1 cellular context compared by ENCODE assay signal in the genomic region with DNA sequence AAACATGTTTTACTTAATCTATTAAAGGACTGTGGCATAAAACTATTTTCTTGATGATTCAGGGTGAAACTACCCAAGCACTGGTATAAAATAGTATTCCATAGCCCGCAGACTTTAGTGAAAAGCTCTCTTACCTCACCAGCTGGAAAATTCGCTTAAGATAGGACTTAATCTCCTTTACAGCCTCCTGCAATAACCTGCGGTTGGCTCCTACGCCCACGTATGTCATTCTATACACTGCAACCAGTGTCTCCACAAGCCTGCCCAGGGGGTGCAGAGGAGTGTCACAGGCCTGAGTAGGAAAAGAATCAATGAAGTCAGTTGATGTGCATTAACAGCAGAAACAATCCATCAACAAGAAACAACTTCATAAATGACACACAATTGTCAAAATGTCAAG.
A peak's percentile ranks its signal among the peaks of the same experiment; 100 is the strongest.
TF ChIP-seq lines count a peak whose summit lies in the region.

No MANE protein-coding gene starts in this region.

TF ChIP-seq in HEK293, 187 proteins besides CTCF, POLR2A, EP300 and RAD21 (continued from another document):
- TF ChIP-seq, protein P1, sequence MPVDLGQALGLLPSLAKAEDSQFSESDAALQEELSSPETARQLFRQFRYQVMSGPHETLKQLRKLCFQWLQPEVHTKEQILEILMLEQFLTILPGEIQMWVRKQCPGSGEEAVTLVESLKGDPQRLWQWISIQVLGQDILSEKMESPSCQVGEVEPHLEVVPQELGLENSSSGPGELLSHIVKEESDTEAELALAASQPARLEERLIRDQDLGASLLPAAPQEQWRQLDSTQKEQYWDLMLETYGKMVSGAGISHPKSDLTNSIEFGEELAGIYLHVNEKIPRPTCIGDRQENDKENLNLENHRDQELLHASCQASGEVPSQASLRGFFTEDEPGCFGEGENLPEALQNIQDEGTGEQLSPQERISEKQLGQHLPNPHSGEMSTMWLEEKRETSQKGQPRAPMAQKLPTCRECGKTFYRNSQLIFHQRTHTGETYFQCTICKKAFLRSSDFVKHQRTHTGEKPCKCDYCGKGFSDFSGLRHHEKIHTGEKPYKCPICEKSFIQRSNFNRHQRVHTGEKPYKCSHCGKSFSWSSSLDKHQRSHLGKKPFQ (tag by site-specific recombination; IDR thresholded peaks at IDR 0.05), result no peak
- no peak for TF ChIP-seq ZNF571 (tag by site-specific recombination; IDR thresholded peaks at IDR 0.05)
- no peak for TF ChIP-seq ZNF404 (tag by site-specific recombination; IDR thresholded peaks at IDR 0.05)
- no peak for TF ChIP-seq ZNF19 (tag by site-specific recombination; IDR thresholded peaks at IDR 0.05; ENCODE audit: low read depth)
- no peak for TF ChIP-seq SETDB1 (IDR thresholded peaks at IDR 0.05; ENCODE audit: insufficient read length, low read length)
- TF ChIP-seq, protein P2, sequence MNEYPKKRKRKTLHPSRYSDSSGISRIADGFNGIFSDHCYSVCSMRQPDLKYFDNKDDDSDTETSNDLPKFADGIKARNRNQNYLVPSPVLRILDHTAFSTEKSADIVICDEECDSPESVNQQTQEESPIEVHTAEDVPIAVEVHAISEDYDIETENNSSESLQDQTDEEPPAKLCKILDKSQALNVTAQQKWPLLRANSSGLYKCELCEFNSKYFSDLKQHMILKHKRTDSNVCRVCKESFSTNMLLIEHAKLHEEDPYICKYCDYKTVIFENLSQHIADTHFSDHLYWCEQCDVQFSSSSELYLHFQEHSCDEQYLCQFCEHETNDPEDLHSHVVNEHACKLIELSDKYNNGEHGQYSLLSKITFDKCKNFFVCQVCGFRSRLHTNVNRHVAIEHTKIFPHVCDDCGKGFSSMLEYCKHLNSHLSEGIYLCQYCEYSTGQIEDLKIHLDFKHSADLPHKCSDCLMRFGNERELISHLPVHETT (tag by site-specific recombination; IDR thresholded peaks at IDR 0.05), result no peak
- TF ChIP-seq, protein P3, sequence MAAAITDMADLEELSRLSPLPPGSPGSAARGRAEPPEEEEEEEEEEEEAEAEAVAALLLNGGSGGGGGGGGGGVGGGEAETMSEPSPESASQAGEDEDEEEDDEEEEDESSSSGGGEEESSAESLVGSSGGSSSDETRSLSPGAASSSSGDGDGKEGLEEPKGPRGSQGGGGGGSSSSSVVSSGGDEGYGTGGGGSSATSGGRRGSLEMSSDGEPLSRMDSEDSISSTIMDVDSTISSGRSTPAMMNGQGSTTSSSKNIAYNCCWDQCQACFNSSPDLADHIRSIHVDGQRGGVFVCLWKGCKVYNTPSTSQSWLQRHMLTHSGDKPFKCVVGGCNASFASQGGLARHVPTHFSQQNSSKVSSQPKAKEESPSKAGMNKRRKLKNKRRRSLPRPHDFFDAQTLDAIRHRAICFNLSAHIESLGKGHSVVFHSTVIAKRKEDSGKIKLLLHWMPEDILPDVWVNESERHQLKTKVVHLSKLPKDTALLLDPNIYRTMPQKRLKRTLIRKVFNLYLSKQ (tag by site-specific recombination; IDR thresholded peaks at IDR 0.05; ENCODE audit: borderline replicate concordance), result no peak
- no peak for TF ChIP-seq ZNF292 (tag by site-specific recombination; IDR thresholded peaks at IDR 0.05; ENCODE audit: borderline replicate concordance, low read depth)
- no peak for TF ChIP-seq ZNF391 (tag by site-specific recombination; IDR thresholded peaks at IDR 0.05; ENCODE audit: borderline replicate concordance, low read depth)
- TF ChIP-seq ZNF701 (tag by site-specific recombination; IDR thresholded peaks at IDR 0.05), result no peak
- TF ChIP-seq ZNF521 (tag by site-specific recombination; IDR thresholded peaks at IDR 0.05), result no peak
- TF ChIP-seq ZNF529 (tag by site-specific recombination; IDR thresholded peaks at IDR 0.05; ENCODE audit: insufficient replicate concordance), result no peak
- no peak for TF ChIP-seq ZNF202 (tag by site-specific recombination; IDR thresholded peaks at IDR 0.05; ENCODE audit: borderline replicate concordance)
- no peak for TF ChIP-seq ZNF747 (tag by site-specific recombination; IDR thresholded peaks at IDR 0.05)
- TF ChIP-seq ZNF549 (tag by site-specific recombination; IDR thresholded peaks at IDR 0.05), result no peak
- TF ChIP-seq ZNF843 (tag by site-specific recombination; IDR thresholded peaks at IDR 0.05), result peak; percentile 50; the same call in 1 of the 2 replicates
- no peak for TF ChIP-seq ZFP69B (tag by site-specific recombination; IDR thresholded peaks at IDR 0.05)
- TF ChIP-seq OVOL3 (tag by site-specific recombination; IDR thresholded peaks at IDR 0.05), result no peak
- no peak for TF ChIP-seq ZNF394 (tag by site-specific recombination; IDR thresholded peaks at IDR 0.05; ENCODE audit: borderline replicate concordance)
- TF ChIP-seq ZNF350 (tag by site-specific recombination; IDR thresholded peaks at IDR 0.05), result no peak
- peak; percentile 69 for TF ChIP-seq EGR2 (tag by site-specific recombination; IDR thresholded peaks at IDR 0.05; ENCODE audit: low read depth)
- TF ChIP-seq, protein P4, sequence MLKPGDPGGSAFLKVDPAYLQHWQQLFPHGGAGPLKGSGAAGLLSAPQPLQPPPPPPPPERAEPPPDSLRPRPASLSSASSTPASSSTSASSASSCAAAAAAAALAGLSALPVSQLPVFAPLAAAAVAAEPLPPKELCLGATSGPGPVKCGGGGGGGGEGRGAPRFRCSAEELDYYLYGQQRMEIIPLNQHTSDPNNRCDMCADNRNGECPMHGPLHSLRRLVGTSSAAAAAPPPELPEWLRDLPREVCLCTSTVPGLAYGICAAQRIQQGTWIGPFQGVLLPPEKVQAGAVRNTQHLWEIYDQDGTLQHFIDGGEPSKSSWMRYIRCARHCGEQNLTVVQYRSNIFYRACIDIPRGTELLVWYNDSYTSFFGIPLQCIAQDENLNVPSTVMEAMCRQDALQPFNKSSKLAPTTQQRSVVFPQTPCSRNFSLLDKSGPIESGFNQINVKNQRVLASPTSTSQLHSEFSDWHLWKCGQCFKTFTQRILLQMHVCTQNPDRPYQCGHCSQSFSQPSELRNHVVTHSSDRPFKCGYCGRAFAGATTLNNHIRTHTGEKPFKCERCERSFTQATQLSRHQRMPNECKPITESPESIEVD (tag by site-specific recombination; IDR thresholded peaks at IDR 0.05), result peak; percentile 61
- TF ChIP-seq ZNF138 (tag by site-specific recombination; IDR thresholded peaks at IDR 0.05; ENCODE audit: borderline replicate concordance), result no peak
- TF ChIP-seq GLI4 (tag by site-specific recombination; IDR thresholded peaks at IDR 0.05), result no peak
- no peak for TF ChIP-seq ZNF626 (tag by site-specific recombination; IDR thresholded peaks at IDR 0.05)
- TF ChIP-seq ZFHX2 (tag by site-specific recombination; conservative IDR thresholded peaks at IDR 0.05), result peak; percentile 80
- peak; percentile 20; the same call in 1 of the 2 replicates for TF ChIP-seq GLIS1 (tag by site-specific recombination; IDR thresholded peaks at IDR 0.05)
- TF ChIP-seq SCRT2 (tag by site-specific recombination; IDR thresholded peaks at IDR 0.05), result peak; percentile 77
- no peak for TF ChIP-seq ZNF785 (tag by site-specific recombination; IDR thresholded peaks at IDR 0.05)
- TF ChIP-seq ZNF548 (tag by site-specific recombination; IDR thresholded peaks at IDR 0.05), result no peak
- TF ChIP-seq ZSCAN16 (tag by site-specific recombination; IDR thresholded peaks at IDR 0.05), result no peak
- no peak for TF ChIP-seq ZNF530 (tag by site-specific recombination; IDR thresholded peaks at IDR 0.05; ENCODE audit: low read depth)
- TF ChIP-seq ZNF830 (tag by site-specific recombination; IDR thresholded peaks at IDR 0.05; ENCODE audit: low read depth), result no peak
- no peak for TF ChIP-seq ZNF792 (tag by site-specific recombination; IDR thresholded peaks at IDR 0.05)
- TF ChIP-seq ZNF133 (tag by site-specific recombination; IDR thresholded peaks at IDR 0.05), result no peak
- TF ChIP-seq ZBTB7A (tag by site-specific recombination; IDR thresholded peaks at IDR 0.05; ENCODE audit: low read depth), result no peak
TF ChIP-seq in HEK293: peak in this region for 8.
